10 cellular contexts compared by ENCODE assay signal in genomic region chr4:76377922-76378321, GRCh38. TPM values are rescaled to one million over a fixed set of nuclear protein-coding genes. Genes with fewer than 3 reads are reported as not detected.
DNase-seq lines count a peak whose midpoint lies in the region; ATAC-seq and TF ChIP-seq lines count a peak whose summit lies in the region.
"Had no signal": no experiment of that assay in that cellular context is flagged by ENCODE, and none has a peak within 500 bp of the region (broad histone marks: within the 10 kb centered on the region; RNA-seq: fewer than 3 reads in every experiment).

No MANE protein-coding gene starts in this region.

- DNase-seq in Calu3 = peak; percentile 64
- peak; percentile 26 for DNase-seq in HPDE6-E6E7 (ENCODE audit: extremely low spot score)
- DNase-seq in activated CD4-positive, alpha-beta T cell treated with anti-CD3 and anti-CD28 coated beads, Interleukin-2, amount 10 ng/mL, durations not matched to agents 24 days and 14 days = peak; percentile 79
- DNase-seq in fibroblast of the aortic adventitia (ENCODE audit: low read depth) = peak; percentile 69
- DNase-seq in stimulated activated CD4-positive, alpha-beta T cell treated with anti-CD3 and anti-CD28 coated beads, Interleukin-1b, Interleukin-23, amount 100 ng/mL, for 48 hours = peak; percentile 25
- DNase-seq in NCI-H2196 (lab: John Stamatoyannopoulos, UW; ENCODE audit: unreplicated experiment) = no peak
- no peak for DNase-seq in NCI-H128 (lab: John Stamatoyannopoulos, UW; ENCODE audit: unreplicated experiment)

- H3K27ac Mint-ChIP-seq in Calu3 (ENCODE audit: unreplicated experiment) = no peak overlapping the region
- H3K27ac Mint-ChIP-seq in activated CD4-positive, alpha-beta T cell treated with anti-CD3 and anti-CD28 coated beads, Interleukin-2, amount 10 ng/mL, durations not matched to agents 24 days and 14 days = no peak overlapping the region

- H3K4me1 Mint-ChIP-seq in Calu3 (ENCODE audit: low read depth, unreplicated experiment) = peaks cover 12% of the 10 kb centered on the region
- H3K4me1 Mint-ChIP-seq in activated CD4-positive, alpha-beta T cell treated with anti-CD3 and anti-CD28 coated beads, Interleukin-2, amount 10 ng/mL, durations not matched to agents 24 days and 14 days = no peaks in the 10 kb centered on the region

- ATAC-seq in HG02884 (IDR thresholded peaks at IDR 0.05; ENCODE audit: unreplicated experiment) = no peak

- peaks cover 2% of the 10 kb centered on the region for H3K9me3 Mint-ChIP-seq in Calu3 (ENCODE audit: low read depth, unreplicated experiment)
- no peaks in the 10 kb centered on the region for H3K9me3 Mint-ChIP-seq in activated CD4-positive, alpha-beta T cell treated with anti-CD3 and anti-CD28 coated beads, Interleukin-2, amount 10 ng/mL, durations not matched to agents 24 days and 14 days

- CTCF ChIA-PET in Calu3 (lab: Charles Lee) = interaction anchor here (0.7 to 2.8 kb wide), 7 partner anchors 53 to 198 kb away, joined by 3 to 32 read pairs (median 4); partner anchors contain the start of genes FAM47E and STBD1

- intact Hi-C loops in Calu3 (cut with micrococcal nuclease; ENCODE audit: unreplicated experiment) = loop anchor here (1.0 to 5.0 kb wide), 2 partner anchors 126 to 199 kb away; partner anchors contain the start of gene FAM47E
- intact Hi-C loops in activated CD4-positive, alpha-beta T cell treated with anti-CD3 and anti-CD28 coated beads, Interleukin-2, amount 10 ng/mL, durations not matched to agents 24 days and 14 days (cut with micrococcal nuclease) = loop anchor here (1.0 kb wide), 2 partner anchors 99 to 198 kb away; no protein-coding TSS in a partner anchor

- H3K27me3 Mint-ChIP-seq in Calu3 (ENCODE audit: unreplicated experiment) = no peaks in the 10 kb centered on the region
- H3K27me3 Mint-ChIP-seq in activated CD4-positive, alpha-beta T cell treated with anti-CD3 and anti-CD28 coated beads, Interleukin-2, amount 10 ng/mL, durations not matched to agents 24 days and 14 days = peaks cover 10% of the 10 kb centered on the region

- no peak for TF ChIP-seq CTCF in Calu3 (IDR thresholded peaks at IDR 0.05; ENCODE audit: unreplicated experiment)
- peak; percentile 50 for TF ChIP-seq CTCF in fibroblast of the aortic adventitia (IDR thresholded peaks at IDR 0.05; ENCODE audit: insufficient read depth, low read length)

- no peaks in the 10 kb centered on the region for H3K36me3 Mint-ChIP-seq in Calu3 (ENCODE audit: insufficient read depth, unreplicated experiment)
- no peaks in the 10 kb centered on the region for H3K36me3 Mint-ChIP-seq in activated CD4-positive, alpha-beta T cell treated with anti-CD3 and anti-CD28 coated beads, Interleukin-2, amount 10 ng/mL, durations not matched to agents 24 days and 14 days (ENCODE audit: low read depth)

- H3K4me3 ChIP-seq in fibroblast of the aortic adventitia (ENCODE audit: low read depth, low read length) = no peak overlapping the region
- H3K4me3 ChIP-seq: SK-N-MC, skin epidermis had no signal

- no TSS peak for BruUV-seq in Calu3 (replicated peaks; lab: Mats Ljungman, UMichigan)

- H3K4me3 Mint-ChIP-seq in Calu3 (ENCODE audit: low read depth, unreplicated experiment) = no peak overlapping the region
- H3K4me3 Mint-ChIP-seq in activated CD4-positive, alpha-beta T cell treated with anti-CD3 and anti-CD28 coated beads, Interleukin-2, amount 10 ng/mL, durations not matched to agents 24 days and 14 days = no peak overlapping the region

RNA-seq across cellular contexts. Expression of gene CCDC158, which starts 43.0 kb away (rescaled TPM):
- total RNA-seq in Calu3 (2022) = 0.12 TPM in 1 of 2 replicates, not detected in the other
- not detected in 2 replicates for total RNA-seq in activated CD4-positive, alpha-beta T cell treated with anti-CD3 and anti-CD28 coated beads, Interleukin-2, amount 10 ng/mL, durations not matched to agents 24 days and 14 days
- 0.65 and 0.90 TPM in 2 replicates for total RNA-seq in fibroblast of the aortic adventitia (ENCODE audit: low replicate concordance)

RNA-seq across cellular contexts. Expression of gene SHROOM3, which starts 57.1 kb away (rescaled TPM):
- 114 and 135 TPM in 2 replicates for total RNA-seq in Calu3 (2022)
- 0.02 and 0.05 TPM in 2 replicates for total RNA-seq in activated CD4-positive, alpha-beta T cell treated with anti-CD3 and anti-CD28 coated beads, Interleukin-2, amount 10 ng/mL, durations not matched to agents 24 days and 14 days
- 1.6 and 18.0 TPM in 2 replicates for total RNA-seq in fibroblast of the aortic adventitia (ENCODE audit: low replicate concordance)

Comparison
In these comparisons a context has a peak if more than half of its experiments do, and no peak if none do; other contexts are left out.
1. DNase-seq: peak in Calu3 (single experiment), HPDE6-E6E7 (single experiment), activated CD4-positive, alpha-beta T cell treated with anti-CD3 and anti-CD28 coated beads, Interleukin-2, amount 10 ng/mL, durations not matched to agents 24 days and 14 days (single experiment), fibroblast of the aortic adventitia (single experiment) and stimulated activated CD4-positive, alpha-beta T cell treated with anti-CD3 and anti-CD28 coated beads, Interleukin-1b, Interleukin-23, amount 100 ng/mL, for 48 hours (single experiment); none in NCI-H2196 (single experiment) and NCI-H128 (single experiment).